Comparison of ENCODE assay signal across 8 cellular contexts in genomic region chr19:4639531-4640246, GRCh38. TPM values are rescaled to one million over a fixed set of nuclear protein-coding genes. Genes with fewer than 3 reads are reported as not detected.
DNase-seq lines count a peak whose midpoint lies in the region; ATAC-seq and TF ChIP-seq lines count a peak whose summit lies in the region.

No MANE protein-coding gene starts in this region.

- peak; percentile 49 for DNase-seq in glomerular visceral epithelial cell (ENCODE audit: extremely low spot score)
- peak; percentile 80 for DNase-seq in sciatic nerve (ENCODE audit: low spot score)
- no peak for DNase-seq in hepatic stellate cell (ENCODE audit: low spot score)

- ATAC-seq in GM18511 (IDR thresholded peaks at IDR 0.05; ENCODE audit: unreplicated experiment) (peak; percentile 21), HG02938 (IDR thresholded peaks at IDR 0.05; ENCODE audit: unreplicated experiment) (peak; percentile 17), sciatic nerve (peak; percentile 0), GM18519 (IDR thresholded peaks at IDR 0.05; ENCODE audit: low FRiP score, unreplicated experiment) (no peak), HG02973 (IDR thresholded peaks at IDR 0.05; ENCODE audit: unreplicated experiment) (no peak)

- peak overlapping the region; percentile 89 for H3K4me3 ChIP-seq in WI38 (ENCODE audit: low read depth, low read length)

- no peak for TF ChIP-seq CTCF in WI38 (IDR thresholded peaks at IDR 0.05; ENCODE audit: low read depth, low read length)

- intact Hi-C loops in sciatic nerve (cut with DNase I), result loop anchor here (10.0 kb wide), 1 partner anchor 85 kb away; the partner anchor contains the start of gene SEMA6B

RNA-seq across cellular contexts. Expression of gene TNFAIP8L1, which starts 0.4 kb away (rescaled TPM):
- 12.8 TPM for total RNA-seq in sciatic nerve

RNA-seq across cellular contexts. Expression of gene MYDGF, which starts 30.5 kb away (rescaled TPM):
- total RNA-seq in sciatic nerve, result 49.1 TPM

Comparison
In these comparisons a context has a peak if more than half of its experiments do, and no peak if none do; other contexts are left out.
1. ATAC-seq: peak in GM18511 (single experiment), HG02938 (single experiment) and sciatic nerve (single experiment); none in GM18519 (single experiment) and HG02973 (single experiment).